In the genomic region with DNA sequence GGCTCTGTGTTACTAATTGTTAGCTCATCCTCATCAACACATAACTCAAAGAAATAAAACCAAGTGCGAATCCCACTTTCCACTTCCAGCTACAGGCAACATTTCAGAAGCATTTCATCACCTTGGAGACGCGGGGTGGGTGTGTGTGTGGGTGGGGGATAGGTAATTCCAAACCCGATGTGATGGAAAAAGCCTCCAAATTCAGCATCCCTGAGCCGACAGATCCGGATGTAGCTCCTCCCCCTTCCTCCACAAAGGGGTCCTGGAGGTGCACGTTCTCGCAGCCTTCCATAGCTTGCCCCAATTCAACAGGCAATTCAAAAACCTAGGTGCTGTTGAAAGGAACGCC, we compare ENCODE assay signal across 8 cellular contexts. TPM values are rescaled to one million over a fixed set of nuclear protein-coding genes. Genes with fewer than 3 reads are reported as not detected.
DNase-seq lines count a peak whose midpoint lies in the region; ATAC-seq and TF ChIP-seq lines count a peak whose summit lies in the region.

No MANE protein-coding gene starts in this region.

- peaks cover 0 to 1% of the 10 kb centered on the region in 2 donors for H3K27me3 Mint-ChIP-seq in CD8-positive, alpha-beta memory T cell
- no peaks in the 10 kb centered on the region for H3K27me3 Mint-ChIP-seq in HFFc6 (ENCODE audit: insufficient read depth)

- no peaks in the 10 kb centered on the region for H3K9me3 Mint-ChIP-seq in CD8-positive, alpha-beta memory T cell
- no peaks in the 10 kb centered on the region for H3K9me3 Mint-ChIP-seq in HFFc6

- intact Hi-C loops in aorta (cut with DNase I), result loop anchor here in 1 of 2 donors (5.0 kb wide), 1 partner anchor 750 kb away; no protein-coding TSS in a partner anchor

- POLR2A ChIA-PET in CD8-positive, alpha-beta memory T cell (lab: Charles Lee), result no interaction called here
- POLR2A ChIA-PET in RWPE1 (lab: Yijun Ruan, JAX; ENCODE audit: low non-redundant PET), result no interaction called here

- TF ChIP-seq CTCF in HFFc6 (IDR thresholded peaks at IDR 0.05) (no peak), RWPE1 (conservative IDR thresholded peaks at IDR 0.05; ENCODE audit: low read depth) (no peak), epithelial cell of esophagus (IDR thresholded peaks at IDR 0.05; ENCODE audit: insufficient read depth, low read depth, low read length, missing control alignments) (no peak)

- H3K36me3 Mint-ChIP-seq in CD8-positive, alpha-beta memory T cell, result peaks cover 2 to 35% (median 7%) of the 10 kb centered on the region in 3 donors
- H3K36me3 Mint-ChIP-seq in HFFc6 (ENCODE audit: low read depth), result peaks cover 7% of the 10 kb centered on the region

- CTCF ChIA-PET in CD8-positive, alpha-beta memory T cell (lab: Charles Lee), result interaction anchor here (1.1 to 2.2 kb wide), 2 partner anchors 10 to 12 kb away, joined by 3 to 10 read pairs; no protein-coding TSS in a partner anchor
- CTCF ChIA-PET in RWPE1 (lab: Yijun Ruan, JAX), result interaction anchor here (0.7 kb wide), 1 partner anchor 1446 kb away, joined by 4 read pairs; no protein-coding TSS in a partner anchor

- peak overlapping the region; percentile 95 to 100 (median 100) for H3K27ac Mint-ChIP-seq in CD8-positive, alpha-beta memory T cell
- peak overlapping the region; percentile 98 for H3K27ac Mint-ChIP-seq in HFFc6

- ATAC-seq in aorta (ENCODE audit: low FRiP score), result no peak
- no peak for ATAC-seq in HG02588 (IDR thresholded peaks at IDR 0.05; ENCODE audit: unreplicated experiment)

- no peaks in the 10 kb centered on the region for H3K9me3 ChIP-seq in CD8-positive, alpha-beta memory T cell (ENCODE audit: low read length)
- H3K9me3 ChIP-seq in aorta (ENCODE audit: control insufficient read depth, low read length), result no peaks in the 10 kb centered on the region

- H3K27ac ChIP-seq in CD8-positive, alpha-beta memory T cell (ENCODE audit: low read depth, low read length), result peak overlapping the region; percentile 94
- peak overlapping the region; percentile 82 for H3K27ac ChIP-seq in RWPE1
- H3K27ac ChIP-seq in aorta (ENCODE audit: low read depth in 1 of 2, low read length in 2 of 2), result peak overlapping the region in 1 of 2 donors; percentile 72

- H3K4me1 ChIP-seq in CD8-positive, alpha-beta memory T cell (ENCODE audit: insufficient read depth, low read length), result peaks cover 35% of the 10 kb centered on the region
- H3K4me1 ChIP-seq in aorta (ENCODE audit: control insufficient read depth in 1 of 2, insufficient read depth in 2 of 2, low read length in 2 of 2), result peaks cover 0 to 2% of the 10 kb centered on the region in 2 donors

- WGBS in aorta, 2 donors, result 0% methylated on average over 9 of the region's 9 CpGs

- peak overlapping the region; percentile 95 to 100 (median 99) for H3K4me3 Mint-ChIP-seq in CD8-positive, alpha-beta memory T cell
- H3K4me3 Mint-ChIP-seq in HFFc6, result peak overlapping the region; percentile 100

- H3K27me3 ChIP-seq in CD8-positive, alpha-beta memory T cell (ENCODE audit: insufficient read depth, low read length, poor library complexity, severe bottlenecking), result no peaks in the 10 kb centered on the region
- no peaks in the 10 kb centered on the region for H3K27me3 ChIP-seq in aorta (ENCODE audit: control insufficient read depth in 1 of 2, insufficient read depth in 2 of 2, low read length in 1 of 2)

- peaks cover 4% of the 10 kb centered on the region for H3K36me3 ChIP-seq in CD8-positive, alpha-beta memory T cell (ENCODE audit: insufficient read depth, low read length)
- peaks cover 3 to 6% of the 10 kb centered on the region in 2 donors for H3K36me3 ChIP-seq in aorta (ENCODE audit: control insufficient read depth in 1 of 2, insufficient read depth in 2 of 2, low read length in 1 of 2)

- peak overlapping the region; percentile 97 for H3K4me3 ChIP-seq in CD8-positive, alpha-beta memory T cell (ENCODE audit: low read length)
- H3K4me3 ChIP-seq in epithelial cell of esophagus (ENCODE audit: low read length), result peak overlapping the region; percentile 94
- peak overlapping the region; percentile 61 to 71 for H3K4me3 ChIP-seq in aorta (ENCODE audit: low read length in 2 of 2)

- no peak for DNase-seq in CD8-positive, alpha-beta memory T cell
- DNase-seq in HFFc6 (no peak), RWPE1 (ENCODE audit: low spot score) (peak; percentile 26), epithelial cell of esophagus (ENCODE audit: low read depth) (peak; percentile 30), non-pigmented ciliary epithelial cell (ENCODE audit: low read depth) (peak; percentile 1), aorta (peak in 1 of 2 donors; percentile 70), KBM-7 (no peak)

- peaks cover 41 to 60% (median 56%) of the 10 kb centered on the region in 3 donors for H3K4me1 Mint-ChIP-seq in CD8-positive, alpha-beta memory T cell
- H3K4me1 Mint-ChIP-seq in HFFc6 (ENCODE audit: low read depth), result peaks cover 41% of the 10 kb centered on the region

- in situ Hi-C loops in KBM-7 (cut with MboI; ENCODE audit: low pct_unique_long_range_greater_than_20kb, low sequenced_read_pairs), result no loop called here

RNA-seq across cellular contexts. Expression of a gene that starts 0.5 kb away (rescaled TPM):
- total RNA-seq in CD8-positive, alpha-beta memory T cell, result 10 to 100 TPM; 32.7 to 36.0 TPM
- polyA plus RNA-seq in CD8-positive, alpha-beta memory T cell, result 14.9 TPM
- total RNA-seq in HFFc6 (2021; fragmentation: NEBNext Ultra II Directional; extraction: Animal tissue kit (Norgen Biotek cat#: 25700)), result 10 to 100 TPM; 41.7 to 53.1 (median 48.0) TPM
- 10 to 100 TPM; 28.4 to 36.5 TPM for total RNA-seq in aorta
- 10 to 100 TPM in 1 of 2 donors, 1 to 10 TPM in 1; 9.1 to 12.3 TPM for polyA plus RNA-seq in aorta

Comparison
In these comparisons a context has a peak if more than half of its experiments do, and no peak if none do; other contexts are left out.
1. DNase-seq: peak in RWPE1 (single experiment), epithelial cell of esophagus (single experiment) and non-pigmented ciliary epithelial cell (single experiment); none in CD8-positive, alpha-beta memory T cell (0 of 5), HFFc6 (single experiment) and KBM-7 (single experiment).
2. Peak in every context shown above with its lines, with median percentiles within 50 percentile points of each other: H3K4me3 ChIP-seq.